In genomic region chr11:57777969-57778317, GRCh38 we compare ENCODE assay signal across 9 cellular contexts. TPM values are rescaled to one million over a fixed set of nuclear protein-coding genes. Genes with fewer than 3 reads are reported as not detected.
DNase-seq lines count a peak whose midpoint lies in the region; ATAC-seq and TF ChIP-seq lines count a peak whose summit lies in the region.
"Had no signal": no experiment of that assay in that cellular context is flagged by ENCODE, and none has a peak within 500 bp of the region (broad histone marks: within the 10 kb centered on the region; RNA-seq: fewer than 3 reads in every experiment).

No MANE protein-coding gene starts in this region.

- no peaks in the 10 kb centered on the region for H3K36me3 ChIP-seq in thyroid gland
- no peaks in the 10 kb centered on the region for H3K36me3 ChIP-seq in CD8-positive, alpha-beta T cell (ENCODE audit: insufficient read depth, low read length)

- H3K27me3 ChIP-seq in thyroid gland = no peaks in the 10 kb centered on the region
- no peaks in the 10 kb centered on the region for H3K27me3 ChIP-seq in CD8-positive, alpha-beta T cell (ENCODE audit: insufficient read depth, low read length)

- H3K4me3 ChIP-seq in LNCaP clone FGC (ENCODE audit: low read depth, low read length) (peak overlapping the region; percentile 29), thyroid gland (replicated peaks in 1 of 3) (no peak overlapping the region)
- H3K4me3 ChIP-seq in CD8-positive, alpha-beta T cell (ENCODE audit: low read depth, low read length) = no peak overlapping the region

- H3K4me3 Mint-ChIP-seq in CD8-positive, alpha-beta T cell = no peak overlapping the region

- POLR2A ChIA-PET in CD8-positive, alpha-beta T cell (lab: Charles Lee) = no interaction called here

- no peak overlapping the region for H3K27ac Mint-ChIP-seq in CD8-positive, alpha-beta T cell

- 13 to 27% methylated on average over 3 of the region's 3 CpGs for WGBS in thyroid gland, 2 donors

- CTCF ChIA-PET in CD8-positive, alpha-beta T cell (lab: Charles Lee) = interaction anchor here (1.0 to 1.5 kb wide), 3 partner anchors 23 to 84 kb away, joined by 3 to 9 read pairs (median 3); no protein-coding TSS in a partner anchor

- H3K36me3 Mint-ChIP-seq in CD8-positive, alpha-beta T cell = no peaks in the 10 kb centered on the region

- DNase-seq in LNCaP clone FGC (ENCODE audit: low read depth) (no peak), dermis blood vessel endothelial cell (peak; percentile 77), medulla oblongata (ENCODE audit: extremely low spot score) (peak; percentile 51), thyroid gland (peak in 1 of 2 donors; percentile 43), GM20000 (ENCODE audit: low spot score) (no peak), SIG-M5 (lab: John Stamatoyannopoulos, UW) (no peak)
- DNase-seq in CD8-positive, alpha-beta T cell = no peak
- no peak for DNase-seq in activated CD4-positive, alpha-beta T cell treated with anti-CD3 and anti-CD28 coated beads, Interleukin-2, amount 50 U/mL, for 1 hour
- DNase-seq: T-helper 2 cell had no signal

- no peaks in the 10 kb centered on the region for H3K9me3 ChIP-seq in thyroid gland
- H3K9me3 ChIP-seq in CD8-positive, alpha-beta T cell (ENCODE audit: low read length) = no peaks in the 10 kb centered on the region

- no peaks in the 10 kb centered on the region for H3K27me3 Mint-ChIP-seq in CD8-positive, alpha-beta T cell (ENCODE audit: low read depth)

- TF ChIP-seq CTCF in LNCaP clone FGC (IDR thresholded peaks at IDR 0.05; ENCODE audit: control insufficient read depth, extremely low read depth, insufficient read depth) = no peak
- no peak for TF ChIP-seq CTCF in thyroid gland (IDR thresholded peaks at IDR 0.05)
- TF ChIP-seq CTCF in CD8-positive, alpha-beta T cell (IDR thresholded peaks at IDR 0.05) = no peak
- no peak for TF ChIP-seq CTCF in GM20000 (IDR thresholded peaks at IDR 0.05; ENCODE audit: extremely low read depth, missing control alignments)

- intact Hi-C loops in thyroid gland (cut with DNase I) = no loop called here
- intact Hi-C loops in CD8-positive, alpha-beta T cell (cut with DNase I, micrococcal nuclease) = no loop called here

- H3K27ac ChIP-seq in thyroid gland = peak overlapping the region; percentile 97 to 99 (median 99)
- H3K27ac ChIP-seq in CD8-positive, alpha-beta T cell (ENCODE audit: low read depth, low read length) = no peak overlapping the region

- H3K4me1 Mint-ChIP-seq in CD8-positive, alpha-beta T cell (ENCODE audit: low read depth) = peaks cover 38% of the 10 kb centered on the region

- no peak for TF ChIP-seq POLR2A in thyroid gland (IDR thresholded peaks at IDR 0.05)

- H3K9me3 Mint-ChIP-seq in CD8-positive, alpha-beta T cell = no peaks in the 10 kb centered on the region

- no peak for ATAC-seq in CD8-positive, alpha-beta T cell

- peaks cover 96 to 99% of the 10 kb centered on the region in 2 donors for H3K4me1 ChIP-seq in thyroid gland
- H3K4me1 ChIP-seq in CD8-positive, alpha-beta T cell (ENCODE audit: insufficient read depth, low read length) = peaks cover 26% of the 10 kb centered on the region

RNA-seq across cellular contexts. Expression of gene CTNND1, which starts 16.3 kb away (rescaled TPM):
- 298 and 352 TPM in 2 replicates for total RNA-seq in dermis blood vessel endothelial cell
- total RNA-seq in thyroid gland = 100 to 1,000 TPM; 178 to 238 (median 202) TPM
- 10 to 100 TPM; 12.3 to 14.0 TPM for total RNA-seq in CD8-positive, alpha-beta T cell

RNA-seq across cellular contexts. Expression of gene BTBD18, which starts 26.3 kb away (rescaled TPM):
- not detected in 2 replicates for total RNA-seq in dermis blood vessel endothelial cell
- total RNA-seq in thyroid gland = not detected
- not detected for total RNA-seq in CD8-positive, alpha-beta T cell

RNA-seq across cellular contexts. Expression of gene SELENOH, which starts 36.7 kb away (rescaled TPM):
- 73.2 and 139 TPM in 2 replicates for total RNA-seq in dermis blood vessel endothelial cell
- 100 to 1,000 TPM; 130 to 271 (median 169) TPM for total RNA-seq in thyroid gland
- 10 to 100 TPM; 40.8 to 44.1 TPM for total RNA-seq in CD8-positive, alpha-beta T cell

Comparison
In these comparisons a context has a peak if more than half of its experiments do, and no peak if none do; other contexts are left out.
1. DNase-seq: peak in dermis blood vessel endothelial cell (single experiment) and medulla oblongata (single experiment); none in LNCaP clone FGC (single experiment), CD8-positive, alpha-beta T cell (0 of 7), GM20000 (single experiment), activated CD4-positive, alpha-beta T cell treated with anti-CD3 and anti-CD28 coated beads, Interleukin-2, amount 50 U/mL, for 1 hour (single experiment) and SIG-M5 (single experiment).
2. RNA of gene CTNND1, which starts 16.3 kb away (total RNA-seq): 298 to 352 TPM in dermis blood vessel endothelial cell and 178 to 238 TPM in thyroid gland; 12.3 to 14.0 TPM in CD8-positive, alpha-beta T cell; every median in the first group is over 10 times any median in the second.